11 cellular contexts compared by ENCODE assay signal in genomic region chr7:120991570-120991969, GRCh38. TPM values are rescaled to one million over a fixed set of nuclear protein-coding genes. Genes with fewer than 3 reads are reported as not detected.
DNase-seq lines count a peak whose midpoint lies in the region; ATAC-seq and TF ChIP-seq lines count a peak whose summit lies in the region.
"Had no signal": no experiment of that assay in that cellular context is flagged by ENCODE, and none has a peak within 500 bp of the region (broad histone marks: within the 10 kb centered on the region; RNA-seq: fewer than 3 reads in every experiment).

No MANE protein-coding gene starts in this region.

- in situ Hi-C loops in brain microvascular endothelial cell (cut with HindIII; ENCODE audit: low pct_ligation_motif_present, low sequenced_read_pairs): loop anchor here (25.0 kb wide), 2 partner anchors 96 to 346 kb away; partner anchors contain the start of gene WNT16

- WGBS in heart right ventricle, 2 donors: 10 to 35% methylated on average over 2 of the region's 2 CpGs

- peaks cover 0 to 83% (median 47%) of the 10 kb centered on the region in 9 donors for H3K4me1 ChIP-seq in heart right ventricle
- H3K4me1 ChIP-seq in muscle layer of duodenum (ENCODE audit: control insufficient read depth in 1 of 2, insufficient read depth in 2 of 2, low read length in 2 of 2): peaks cover 5 to 29% of the 10 kb centered on the region in 2 donors
- H3K4me1 ChIP-seq in uterus: peaks cover 0 to 8% of the 10 kb centered on the region in 2 donors

- H3K4me3 ChIP-seq in heart right ventricle (peak overlapping the region; percentile 12 to 75 (median 58)), brain microvascular endothelial cell (ENCODE audit: low read depth, low read length) (peak overlapping the region; percentile 61), muscle layer of duodenum (ENCODE audit: low read depth in 1 of 2, low read length in 2 of 2) (peak overlapping the region; percentile 78), uterus (peak overlapping the region; percentile 6 to 62)

- intact Hi-C loops in heart right ventricle (cut with DNase I): loop anchor here in 1 of 10 donors (10.0 kb wide), 1 partner anchor 53 kb away; no protein-coding TSS in a partner anchor
- intact Hi-C loops in Right ventricle myocardium superior (cut with DNase I): no loop called here
- intact Hi-C loops in uterus (cut with DNase I; ENCODE audit: low total_unique reads): no loop called here
- intact Hi-C loops in activated T-helper 1 cell treated with anti-CD3 and anti-CD28 coated beads, Interleukin-12 subunit alpha, Interleukin-12 subunit beta, Interleukin-2, Interleukin-4 antibody, amounts not matched to agents 30 ng/mL and 10 ng/mL and 1 ng/mL, durations not matched to agents 14 hours and 24 hours and 36 hours (cut with micrococcal nuclease): no loop called here

- H3K4me1 Mint-ChIP-seq in activated T-helper 1 cell treated with anti-CD3 and anti-CD28 coated beads, Interleukin-12 subunit alpha, Interleukin-12 subunit beta, Interleukin-2, Interleukin-4 antibody, amounts not matched to agents 30 ng/mL and 10 ng/mL and 1 ng/mL, durations not matched to agents 14 hours and 24 hours and 36 hours (ENCODE audit: low read depth): peaks cover 20% of the 10 kb centered on the region

- no peaks in the 10 kb centered on the region for H3K9me3 Mint-ChIP-seq in activated T-helper 1 cell treated with anti-CD3 and anti-CD28 coated beads, Interleukin-12 subunit alpha, Interleukin-12 subunit beta, Interleukin-2, Interleukin-4 antibody, amounts not matched to agents 30 ng/mL and 10 ng/mL and 1 ng/mL, durations not matched to agents 14 hours and 24 hours and 36 hours

- no peak for TF ChIP-seq POLR2A in uterus (IDR thresholded peaks at IDR 0.05)

- H3K9me3 ChIP-seq in heart right ventricle (no peaks in the 10 kb centered on the region), muscle layer of duodenum (ENCODE audit: control insufficient read depth in 1 of 2, low read length in 2 of 2) (no peaks in the 10 kb centered on the region), uterus (no peaks in the 10 kb centered on the region)

- peaks cover 52% of the 10 kb centered on the region for H3K27me3 Mint-ChIP-seq in activated T-helper 1 cell treated with anti-CD3 and anti-CD28 coated beads, Interleukin-12 subunit alpha, Interleukin-12 subunit beta, Interleukin-2, Interleukin-4 antibody, amounts not matched to agents 30 ng/mL and 10 ng/mL and 1 ng/mL, durations not matched to agents 14 hours and 24 hours and 36 hours (ENCODE audit: insufficient read depth)

- no peaks in the 10 kb centered on the region for H3K36me3 ChIP-seq in heart right ventricle
- H3K36me3 ChIP-seq in brain microvascular endothelial cell (replicated peaks): no peaks in the 10 kb centered on the region
- no peaks in the 10 kb centered on the region for H3K36me3 ChIP-seq in muscle layer of duodenum (ENCODE audit: control insufficient read depth in 1 of 2, insufficient read depth in 2 of 2, low read length in 2 of 2)
- no peaks in the 10 kb centered on the region for H3K36me3 ChIP-seq in uterus

- no peak overlapping the region for H3K27ac Mint-ChIP-seq in activated T-helper 1 cell treated with anti-CD3 and anti-CD28 coated beads, Interleukin-12 subunit alpha, Interleukin-12 subunit beta, Interleukin-2, Interleukin-4 antibody, amounts not matched to agents 30 ng/mL and 10 ng/mL and 1 ng/mL, durations not matched to agents 14 hours and 24 hours and 36 hours

- no peaks in the 10 kb centered on the region for H3K36me3 Mint-ChIP-seq in activated T-helper 1 cell treated with anti-CD3 and anti-CD28 coated beads, Interleukin-12 subunit alpha, Interleukin-12 subunit beta, Interleukin-2, Interleukin-4 antibody, amounts not matched to agents 30 ng/mL and 10 ng/mL and 1 ng/mL, durations not matched to agents 14 hours and 24 hours and 36 hours (ENCODE audit: low read depth)

- peaks cover 0 to 26% (median 0%) of the 10 kb centered on the region in 7 donors for H3K27me3 ChIP-seq in heart right ventricle
- no peaks in the 10 kb centered on the region for H3K27me3 ChIP-seq in brain microvascular endothelial cell (replicated peaks)
- no peaks in the 10 kb centered on the region for H3K27me3 ChIP-seq in muscle layer of duodenum (ENCODE audit: low read depth, low read length)
- no peaks in the 10 kb centered on the region for H3K27me3 ChIP-seq in uterus

- no peak for ATAC-seq in heart right ventricle
- ATAC-seq in Right ventricle myocardium superior (ENCODE audit: poor library complexity): no peak
- ATAC-seq in GM18868 (IDR thresholded peaks at IDR 0.05; ENCODE audit: unreplicated experiment): no peak

- H3K27ac ChIP-seq in heart right ventricle: peak overlapping the region in 8 of 10 donors; percentile 57 to 97 (median 93)
- peak overlapping the region; percentile 64 for H3K27ac ChIP-seq in brain microvascular endothelial cell
- peak overlapping the region; percentile 96 for H3K27ac ChIP-seq in muscle layer of duodenum (ENCODE audit: low read length)
- H3K27ac ChIP-seq in uterus: peak overlapping the region; percentile 89 to 96

- no peak overlapping the region for H3K4me3 Mint-ChIP-seq in activated T-helper 1 cell treated with anti-CD3 and anti-CD28 coated beads, Interleukin-12 subunit alpha, Interleukin-12 subunit beta, Interleukin-2, Interleukin-4 antibody, amounts not matched to agents 30 ng/mL and 10 ng/mL and 1 ng/mL, durations not matched to agents 14 hours and 24 hours and 36 hours

- DNase-seq in heart right ventricle (no peak), Right ventricle myocardium superior (no peak), brain microvascular endothelial cell (no peak), uterus (no peak), cerebellar nuclear complex (lab: John Stamatoyannopoulos, UW) (no peak)
- no peak for DNase-seq in activated T-helper 1 cell treated with anti-CD3 and anti-CD28 coated beads, Interleukin-12 subunit alpha, Interleukin-12 subunit beta, Interleukin-2, Interleukin-4 antibody, amounts not matched to agents 30 ng/mL and 10 ng/mL and 1 ng/mL, durations not matched to agents 14 hours and 24 hours and 36 hours (ENCODE audit: low spot score)
- DNase-seq: central memory CD4-positive, alpha-beta T cell; NCI-H1092 treated with DMSO at 0.1 percent for 48 hours; NK-92 treated with Interleukin-12 subunit alpha and Interleukin-12 subunit beta, amount 100 ng/mL, for 24 hours had no signal

- TF ChIP-seq CTCF in heart right ventricle (IDR thresholded peaks at IDR 0.05) (no peak), brain microvascular endothelial cell (IDR thresholded peaks at IDR 0.05; ENCODE audit: low read depth, low read length, missing control alignments) (no peak), uterus (IDR thresholded peaks at IDR 0.05) (no peak)

RNA-seq across cellular contexts. Expression of gene CPED1, which starts 3.1 kb away (rescaled TPM):
- total RNA-seq in heart right ventricle (10 to 100 TPM; 16.3 to 56.5 (median 40.9) TPM), Right ventricle myocardium superior (26.2 TPM), uterus (100 to 1,000 TPM in 1 of 4 donors, 10 to 100 TPM in 3; 47.4 to 194 (median 59.2) TPM)
- polyA plus RNA-seq in heart right ventricle: 1 to 10 TPM; 3.9 to 4.0 TPM
- not detected in 2 replicates for total RNA-seq in activated T-helper 1 cell treated with anti-CD3 and anti-CD28 coated beads, Interleukin-12 subunit alpha, Interleukin-12 subunit beta, Interleukin-2, Interleukin-4 antibody, amounts not matched to agents 30 ng/mL and 10 ng/mL and 1 ng/mL, durations not matched to agents 14 hours and 24 hours and 36 hours

RNA-seq across cellular contexts. Expression of gene ING3, which starts 41.0 kb away (rescaled TPM):
- total RNA-seq in heart right ventricle (10 to 100 TPM; 11.8 to 18.1 (median 13.9) TPM), Right ventricle myocardium superior (11.1 TPM), uterus (10 to 100 TPM; 16.4 to 37.7 (median 21.3) TPM)
- polyA plus RNA-seq in heart right ventricle: 1 to 10 TPM; 6.0 to 7.8 TPM
- total RNA-seq in activated T-helper 1 cell treated with anti-CD3 and anti-CD28 coated beads, Interleukin-12 subunit alpha, Interleukin-12 subunit beta, Interleukin-2, Interleukin-4 antibody, amounts not matched to agents 30 ng/mL and 10 ng/mL and 1 ng/mL, durations not matched to agents 14 hours and 24 hours and 36 hours: 26.7 and 28.6 TPM in 2 replicates

Comparison
In these comparisons a context has a peak if more than half of its experiments do, and no peak if none do; other contexts are left out.
1. RNA of gene CPED1, which starts 3.1 kb away (total RNA-seq): 47.4 to 194 TPM in uterus, 16.3 to 56.5 TPM in heart right ventricle and 26.2 TPM in Right ventricle myocardium superior (single experiment); not detected in activated T-helper 1 cell treated with anti-CD3 and anti-CD28 coated beads, Interleukin-12 subunit alpha, Interleukin-12 subunit beta, Interleukin-2, Interleukin-4 antibody, amounts not matched to agents 30 ng/mL and 10 ng/mL and 1 ng/mL, durations not matched to agents 14 hours and 24 hours and 36 hours; every median in the first group is over 10 times any median in the second.
2. Peak in every context shown above with its lines, with median percentiles within 50 percentile points of each other: H3K27ac ChIP-seq and H3K4me3 ChIP-seq.